In genomic region chr2:148577845-148578492, GRCh38 we compare ENCODE assay signal across 20 cellular contexts.
A peak's percentile ranks its signal among the peaks of the same experiment; 100 is the strongest.
DNase-seq lines count a peak whose midpoint lies in the region; ATAC-seq and TF ChIP-seq lines count a peak whose summit lies in the region.
"Had no signal": no experiment of that assay in that cellular context is flagged by ENCODE, and none has a peak within 500 bp of the region (broad histone marks: within the 10 kb centered on the region; RNA-seq: fewer than 3 reads in every experiment).

No MANE protein-coding gene starts in this region.

- POLR2A ChIA-PET in RWPE1 (lab: Yijun Ruan, JAX; ENCODE audit: low non-redundant PET), result no interaction called here

- peak; percentile 18 for ATAC-seq in GM19395 (IDR thresholded peaks at IDR 0.05; ENCODE audit: unreplicated experiment)
- ATAC-seq: CD8-positive, alpha-beta T cell had no signal

- DNase-seq in iPS DF 19.7 (ENCODE audit: low read depth, low spot score) (peak; percentile 82), neural progenitor cell (ENCODE audit: low spot score) (peak; percentile 74), NCI-H187 treated with DMSO at 0.1 percent for 48 hours (lab: John Stamatoyannopoulos, UW) (no peak), GM20000 (ENCODE audit: low spot score) (no peak), retina (no peak), RWPE1 (ENCODE audit: low spot score) (no peak)
- DNase-seq: Calu3; CD8-positive, alpha-beta T cell; EL; Karpas-422; NCI-H1417 treated with DMSO at 0.1 percent for 48 hours; NCI-H2029 treated with DMSO at 0.1 percent for 48 hours; NCI-H748 treated with DMSO at 0.1 percent for 48 hours; NK-92 treated with Interleukin-12 subunit alpha and Interleukin-12 subunit beta, amount 100 ng/mL, for 24 hours; Right ventricle myocardium superior; T-helper 1 cell had no signal

- no peak overlapping the region for H3K4me3 Mint-ChIP-seq in neural progenitor cell
- H3K4me3 Mint-ChIP-seq: CD8-positive, alpha-beta T cell; IgD-negative memory B cell had no signal

- H3K36me3 Mint-ChIP-seq in neural progenitor cell, result no peaks in the 10 kb centered on the region
- H3K36me3 Mint-ChIP-seq: CD8-positive, alpha-beta T cell had no signal

- no peak overlapping the region for H3K27ac ChIP-seq in HUES6 (ENCODE audit: low read depth, low read length)
- H3K27ac ChIP-seq in neural progenitor cell, result no peak overlapping the region
- H3K27ac ChIP-seq in RWPE1, result no peak overlapping the region
- H3K27ac ChIP-seq: BLaER1 treated with 17β-estradiol and CSF1 and Interleukin-3, amounts not matched to agents 10 nM and 100 nM had no signal

- H3K4me1 ChIP-seq in HUES6 (ENCODE audit: control insufficient read depth, insufficient read depth, low read length) (peaks cover 32% of the 10 kb centered on the region), neural progenitor cell (peaks cover 12% of the 10 kb centered on the region)

- peak overlapping the region; percentile 12 for H3K27ac Mint-ChIP-seq in neural progenitor cell
- H3K27ac Mint-ChIP-seq: CD8-positive, alpha-beta T cell; IgD-negative memory B cell had no signal

- peaks cover 2% of the 10 kb centered on the region for H3K9me3 Mint-ChIP-seq in neural progenitor cell
- H3K9me3 Mint-ChIP-seq: CD8-positive, alpha-beta T cell; IgD-negative memory B cell had no signal

- H3F3A ChIP-seq in neural progenitor cell (ENCODE audit: low read depth), result peaks cover 13% of the 10 kb centered on the region

- CTCF ChIA-PET in RWPE1 (lab: Yijun Ruan, JAX), result no interaction called here

- no peaks in the 10 kb centered on the region for H3K36me3 ChIP-seq in HUES6 (ENCODE audit: control insufficient read depth, insufficient read depth, low read length)
- H3K36me3 ChIP-seq in neural progenitor cell, result no peaks in the 10 kb centered on the region
- H3K36me3 ChIP-seq: BLaER1 treated with 17β-estradiol and CSF1 and Interleukin-3, amounts not matched to agents 10 nM and 100 nM had no signal

- H3K9me3 ChIP-seq in HUES6 (ENCODE audit: control insufficient read depth, insufficient read depth, low read depth, low read length) (no peaks in the 10 kb centered on the region), neural progenitor cell (ENCODE audit: low read depth) (no peaks in the 10 kb centered on the region)
- H3K9me3 ChIP-seq: BLaER1 treated with 17β-estradiol and CSF1 and Interleukin-3, amounts not matched to agents 10 nM and 100 nM had no signal

- H3K4me3 ChIP-seq in HUES6 (ENCODE audit: low read depth, low read length) (peak overlapping the region; percentile 6; the same call in 1 of the 2 replicates), neural progenitor cell (no peak overlapping the region)
- H3K4me3 ChIP-seq: BLaER1 treated with 17β-estradiol and CSF1 and Interleukin-3, amounts not matched to agents 10 nM and 100 nM had no signal

- peaks cover 37% of the 10 kb centered on the region for H3K27me3 Mint-ChIP-seq in neural progenitor cell (ENCODE audit: insufficient read depth, low read depth)

- H3K27me3 ChIP-seq in HUES6 (ENCODE audit: control insufficient read depth, insufficient read depth, low read length), result peaks cover 4% of the 10 kb centered on the region; the same call in 1 of the 2 replicates
- peaks cover 100% of the 10 kb centered on the region for H3K27me3 ChIP-seq in neural progenitor cell
- H3K27me3 ChIP-seq: BLaER1 treated with 17β-estradiol and CSF1 and Interleukin-3, amounts not matched to agents 10 nM and 100 nM had no signal

- H3K9ac ChIP-seq in HUES6 (ENCODE audit: low read length) (no peak overlapping the region), neural progenitor cell (no peak overlapping the region)
- H3K9ac ChIP-seq: BLaER1 treated with 17β-estradiol and CSF1 and Interleukin-3, amounts not matched to agents 10 nM and 100 nM had no signal

- H3K79me2 ChIP-seq in neural progenitor cell (ENCODE audit: low read depth), result no peaks in the 10 kb centered on the region

- peak overlapping the region; percentile 36 for H3K4me2 ChIP-seq in neural progenitor cell
- H3K4me2 ChIP-seq: BLaER1 treated with 17β-estradiol and CSF1 and Interleukin-3, amounts not matched to agents 10 nM and 100 nM had no signal

- TF ChIP-seq CTCF in neural progenitor cell (IDR thresholded peaks at IDR 0.05), result no peak
- no peak for TF ChIP-seq CTCF in GM20000 (IDR thresholded peaks at IDR 0.05; ENCODE audit: extremely low read depth, missing control alignments)
- TF ChIP-seq CTCF in RWPE1 (conservative IDR thresholded peaks at IDR 0.05; ENCODE audit: low read depth), result no peak

- H2AFZ ChIP-seq in neural progenitor cell (replicated peaks), result no peak overlapping the region

- H4K20me1 ChIP-seq in neural progenitor cell (ENCODE audit: low read depth), result peaks cover 47% of the 10 kb centered on the region
- H4K20me1 ChIP-seq: BLaER1 treated with 17β-estradiol and CSF1 and Interleukin-3, amounts not matched to agents 10 nM and 100 nM had no signal

- H3K4me1 Mint-ChIP-seq in neural progenitor cell, result peaks cover 19% of the 10 kb centered on the region

Comparison
In these comparisons a context has a peak if more than half of its experiments do, and no peak if none do; other contexts are left out.
1. DNase-seq: peak in iPS DF 19.7 (single experiment) and neural progenitor cell (single experiment); none in NCI-H187 treated with DMSO at 0.1 percent for 48 hours (single experiment), GM20000 (single experiment), retina (single experiment) and RWPE1 (single experiment).